In the genomic region with DNA sequence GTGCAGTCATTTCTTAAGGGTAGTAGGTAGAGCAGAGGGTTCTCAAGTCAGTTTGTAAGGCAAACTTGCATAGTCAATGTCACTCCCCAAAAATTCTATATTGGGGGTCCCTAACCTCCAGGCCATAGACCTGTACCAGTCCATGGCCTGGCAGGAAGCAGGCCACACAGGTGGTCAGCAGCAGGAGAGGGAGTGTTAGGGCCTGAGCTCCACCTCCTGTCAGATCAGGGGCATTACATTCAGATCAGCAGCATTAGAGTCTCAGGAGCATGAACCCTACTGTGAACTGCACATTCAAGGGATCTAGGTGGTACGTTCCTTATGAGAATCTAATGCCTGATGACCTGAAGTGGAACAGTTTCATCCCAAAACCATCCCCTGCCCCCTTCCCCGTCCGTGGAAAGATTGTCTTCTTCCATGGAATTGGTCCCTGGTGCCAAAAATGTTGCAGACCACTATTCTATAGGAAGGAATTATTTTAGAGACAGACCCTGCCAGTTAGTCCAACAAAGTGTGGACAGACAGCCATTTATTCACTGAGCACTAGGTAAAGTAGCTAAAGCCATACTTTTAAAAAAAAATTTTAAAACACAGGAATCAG, we compare ENCODE assay signal across 7 cellular contexts. TPM values are rescaled to one million over a fixed set of nuclear protein-coding genes. Genes with fewer than 3 reads are reported as not detected.
DNase-seq lines count a peak whose midpoint lies in the region; ATAC-seq and TF ChIP-seq lines count a peak whose summit lies in the region.

No MANE protein-coding gene starts in this region.

- H3K27me3 ChIP-seq in uterus = no peaks in the 10 kb centered on the region

- H3K27me3 Mint-ChIP-seq in activated naive CD8-positive, alpha-beta T cell treated with anti-CD3 and anti-CD28 coated beads, Interleukin-2, amount 10 ng/mL, durations not matched to agents 7 days and 5 days = no peaks in the 10 kb centered on the region

- peaks cover 22% of the 10 kb centered on the region for H3K4me1 Mint-ChIP-seq in activated naive CD8-positive, alpha-beta T cell treated with anti-CD3 and anti-CD28 coated beads, Interleukin-2, amount 10 ng/mL, durations not matched to agents 7 days and 5 days

- no peaks in the 10 kb centered on the region for H3K9me3 ChIP-seq in uterus

- H3K27ac ChIP-seq in uterus = no peak overlapping the region

- POLR2A ChIA-PET in activated naive CD8-positive, alpha-beta T cell treated with anti-CD3 and anti-CD28 coated beads, Interleukin-2, amount 10 ng/mL, durations not matched to agents 7 days and 5 days (lab: Charles Lee) = no interaction called here

- H3K36me3 ChIP-seq in uterus = no peaks in the 10 kb centered on the region

- no peak overlapping the region for H3K4me3 Mint-ChIP-seq in activated naive CD8-positive, alpha-beta T cell treated with anti-CD3 and anti-CD28 coated beads, Interleukin-2, amount 10 ng/mL, durations not matched to agents 7 days and 5 days

- intact Hi-C loops in uterus (cut with DNase I; ENCODE audit: low total_unique reads) (no loop called here), lower leg skin (cut with DNase I; ENCODE audit: low total_unique reads) (no loop called here)

- TF ChIP-seq CTCF in NB4 (IDR thresholded peaks at IDR 0.05; ENCODE audit: low read depth, low read length) = peak; percentile 70
- TF ChIP-seq CTCF in uterus (IDR thresholded peaks at IDR 0.05) = peak; percentile 9 to 24 (median 16)
- no peak for TF ChIP-seq CTCF in lower leg skin (IDR thresholded peaks at IDR 0.05)

- WGBS in lower leg skin, 2 donors = 59 to 78% methylated on average over 3 of the region's 3 CpGs

- H3K4me3 ChIP-seq in NB4 (ENCODE audit: low read depth, low read length) = no peak overlapping the region
- no peak overlapping the region for H3K4me3 ChIP-seq in uterus
- H3K4me3 ChIP-seq in lower leg skin (ENCODE audit: low read depth, poor library complexity, severe bottlenecking) = no peak overlapping the region

- DNase-seq in G401 (ENCODE audit: low spot score) (peak; percentile 67), NB4 (ENCODE audit: low read depth) (peak; percentile 57), iPS DF 19.7 (ENCODE audit: low read depth, low spot score) (peak; percentile 38), uterus (no peak), lower leg skin (ENCODE audit: low spot score in 2 of 2) (no peak)
- DNase-seq in activated naive CD8-positive, alpha-beta T cell treated with anti-CD3 and anti-CD28 coated beads, Interleukin-2, amount 10 ng/mL, durations not matched to agents 7 days and 5 days = no peak

- H3K27ac Mint-ChIP-seq in activated naive CD8-positive, alpha-beta T cell treated with anti-CD3 and anti-CD28 coated beads, Interleukin-2, amount 10 ng/mL, durations not matched to agents 7 days and 5 days = no peak overlapping the region

- in situ Hi-C loops in G401 (cut with HindIII; ENCODE audit: low sequenced_read_pairs) = no loop called here

- H3K9me3 Mint-ChIP-seq in activated naive CD8-positive, alpha-beta T cell treated with anti-CD3 and anti-CD28 coated beads, Interleukin-2, amount 10 ng/mL, durations not matched to agents 7 days and 5 days = no peaks in the 10 kb centered on the region

- peaks cover 0 to under 1% of the 10 kb centered on the region in 2 donors for H3K4me1 ChIP-seq in uterus

- TF ChIP-seq POLR2A in NB4 (IDR thresholded peaks at IDR 0.05; ENCODE audit: extremely low read depth, insufficient read length) = no peak
- no peak for TF ChIP-seq POLR2A in uterus (IDR thresholded peaks at IDR 0.05)
- no peak for TF ChIP-seq POLR2A in lower leg skin (IDR thresholded peaks at IDR 0.05)

- ATAC-seq in GM21723 (IDR thresholded peaks at IDR 0.05; ENCODE audit: unreplicated experiment) = peak; percentile 87
- ATAC-seq in activated naive CD8-positive, alpha-beta T cell treated with anti-CD3 and anti-CD28 coated beads, Interleukin-2, amount 10 ng/mL, durations not matched to agents 7 days and 5 days (ENCODE audit: low read depth) = peak; percentile 65

- peaks cover 21% of the 10 kb centered on the region for H3K36me3 Mint-ChIP-seq in activated naive CD8-positive, alpha-beta T cell treated with anti-CD3 and anti-CD28 coated beads, Interleukin-2, amount 10 ng/mL, durations not matched to agents 7 days and 5 days

RNA-seq across cellular contexts. Expression of a gene that starts 6.7 kb away (rescaled TPM):
- 21.5 and 37.0 TPM in 2 replicates for total RNA-seq in G401 (2014; rRNA removed; shearing (Covaris generic))
- total RNA-seq in activated naive CD8-positive, alpha-beta T cell treated with anti-CD3 and anti-CD28 coated beads, Interleukin-2, amount 10 ng/mL, durations not matched to agents 7 days and 5 days = 10 to 100 TPM; 36.2 to 36.7 TPM
- total RNA-seq in uterus = 10 to 100 TPM in 3 of 4 donors, 1 to 10 TPM in 1; 9.5 to 76.5 (median 34.4) TPM
- 10 to 100 TPM; 14.3 to 31.3 (median 29.0) TPM for total RNA-seq in lower leg skin

RNA-seq across cellular contexts. Expression of a gene that starts 6.8 kb away (rescaled TPM):
- total RNA-seq in G401 (2014; rRNA removed; shearing (Covaris generic)) = 38.5 and 41.7 TPM in 2 replicates
- 10 to 100 TPM; 31.3 to 34.9 TPM for total RNA-seq in activated naive CD8-positive, alpha-beta T cell treated with anti-CD3 and anti-CD28 coated beads, Interleukin-2, amount 10 ng/mL, durations not matched to agents 7 days and 5 days
- total RNA-seq in uterus (10 to 100 TPM; 12.0 to 57.9 (median 33.9) TPM), lower leg skin (10 to 100 TPM; 38.1 to 52.0 (median 44.2) TPM)

Comparison
In these comparisons a context has a peak if more than half of its experiments do, and no peak if none do; other contexts are left out.
1. DNase-seq: peak in G401 (single experiment), NB4 (single experiment) and iPS DF 19.7 (single experiment); none in activated naive CD8-positive, alpha-beta T cell treated with anti-CD3 and anti-CD28 coated beads, Interleukin-2, amount 10 ng/mL, durations not matched to agents 7 days and 5 days (single experiment), uterus (0 of 2) and lower leg skin (0 of 2).
2. CTCF ChIP-seq: peak in NB4 (single experiment) and uterus (4 of 4); none in lower leg skin (0 of 3).